ENCODE assay signal across 8 cellular contexts in genomic region chr15:88258021-88258641, GRCh38. TPM values are rescaled to one million over a fixed set of nuclear protein-coding genes. Genes with fewer than 3 reads are reported as not detected.
DNase-seq lines count a peak whose midpoint lies in the region; ATAC-seq and TF ChIP-seq lines count a peak whose summit lies in the region.

No MANE protein-coding gene starts in this region.

- H3K36me3 ChIP-seq in ES-I3 (ENCODE audit: insufficient read depth, low read length) (no peaks in the 10 kb centered on the region), neural progenitor cell (no peaks in the 10 kb centered on the region)

- H2AFZ ChIP-seq in neural progenitor cell (replicated peaks), result peak overlapping the region; percentile 97

- ATAC-seq in natural killer cell (no peak), HG03280 (IDR thresholded peaks at IDR 0.05; ENCODE audit: unreplicated experiment) (no peak)

- H3K27ac Mint-ChIP-seq in neural progenitor cell (no peak overlapping the region), natural killer cell (no peak overlapping the region)

- H3K27me3 Mint-ChIP-seq in neural progenitor cell (ENCODE audit: insufficient read depth, low read depth) (peaks cover 42% of the 10 kb centered on the region), natural killer cell (ENCODE audit: low read depth in 2 of 2) (peaks cover 53 to 58% of the 10 kb centered on the region in 2 donors)

- H3K4me1 Mint-ChIP-seq in neural progenitor cell, result peaks cover 10% of the 10 kb centered on the region
- peaks cover 0 to 5% of the 10 kb centered on the region in 2 donors for H3K4me1 Mint-ChIP-seq in natural killer cell

- intact Hi-C loops in natural killer cell (cut with micrococcal nuclease), result no loop called here

- H3K9me3 Mint-ChIP-seq in neural progenitor cell (no peaks in the 10 kb centered on the region), natural killer cell (no peaks in the 10 kb centered on the region)

- H3K4me3 Mint-ChIP-seq in neural progenitor cell (peak overlapping the region; percentile 97), natural killer cell (no peak overlapping the region)

- peak; percentile 46 for TF ChIP-seq CTCF in NB4 (IDR thresholded peaks at IDR 0.05; ENCODE audit: low read depth, low read length)
- no peak for TF ChIP-seq CTCF in coronary artery (IDR thresholded peaks at IDR 0.05)
- TF ChIP-seq CTCF in neural progenitor cell (IDR thresholded peaks at IDR 0.05), result peak; percentile 75
- TF ChIP-seq CTCF in natural killer cell (IDR thresholded peaks at IDR 0.05), result no peak

- peaks cover 7% of the 10 kb centered on the region for H3K4me1 ChIP-seq in ES-I3 (ENCODE audit: insufficient read depth, low read length)
- peaks cover 11% of the 10 kb centered on the region for H3K4me1 ChIP-seq in neural progenitor cell

- H3K4me2 ChIP-seq in neural progenitor cell, result peak overlapping the region; percentile 100

- no peaks in the 10 kb centered on the region for H3K79me2 ChIP-seq in neural progenitor cell (ENCODE audit: low read depth)

- peaks cover 76% of the 10 kb centered on the region for H3K27me3 ChIP-seq in neural progenitor cell

- H4K20me1 ChIP-seq in neural progenitor cell (ENCODE audit: low read depth), result peaks cover 15% of the 10 kb centered on the region

- H3K9ac ChIP-seq in ES-I3 (ENCODE audit: low read depth, low read length), result peak overlapping the region; percentile 73
- no peak overlapping the region for H3K9ac ChIP-seq in neural progenitor cell

- DNase-seq in NB4 (ENCODE audit: low read depth), result no peak
- peak; percentile 91 for DNase-seq in coronary artery (ENCODE audit: low spot score)
- DNase-seq in neural progenitor cell (ENCODE audit: low spot score), result peak; percentile 74
- no peak for DNase-seq in NCI-H226
- no peak for DNase-seq in natural killer cell
- no peak for DNase-seq in KG1 (lab: John Stamatoyannopoulos, UW)

- H3K36me3 Mint-ChIP-seq in neural progenitor cell (no peaks in the 10 kb centered on the region), natural killer cell (no peaks in the 10 kb centered on the region)

- peaks cover 17% of the 10 kb centered on the region for H3F3A ChIP-seq in neural progenitor cell (ENCODE audit: low read depth)

- H3K9me3 ChIP-seq in ES-I3 (ENCODE audit: control insufficient read depth, insufficient read depth, low read length) (no peaks in the 10 kb centered on the region), neural progenitor cell (ENCODE audit: low read depth) (no peaks in the 10 kb centered on the region)

- H3K27ac ChIP-seq in coronary artery, result peak overlapping the region; percentile 89 to 96
- no peak overlapping the region for H3K27ac ChIP-seq in neural progenitor cell

- no peak for TF ChIP-seq POLR2A in NB4 (IDR thresholded peaks at IDR 0.05; ENCODE audit: extremely low read depth, insufficient read length)

- no peak overlapping the region for H3K4me3 ChIP-seq in NB4 (ENCODE audit: low read depth, low read length)
- peak overlapping the region; percentile 90 for H3K4me3 ChIP-seq in coronary artery
- peak overlapping the region; percentile 74 for H3K4me3 ChIP-seq in neural progenitor cell

RNA-seq across cellular contexts. Expression of gene NTRK3, which starts 1.6 kb away (rescaled TPM):
- 2.0 and 2.4 TPM in 2 replicates for total RNA-seq in neural progenitor cell (ENCODE audit: low replicate concordance)
- not detected for total RNA-seq in natural killer cell

Comparison
In these comparisons a context has a peak if more than half of its experiments do, and no peak if none do; other contexts are left out.
1. DNase-seq: peak in coronary artery (single experiment) and neural progenitor cell (single experiment); none in NB4 (single experiment), NCI-H226 (single experiment), natural killer cell (single experiment) and KG1 (single experiment).
2. CTCF ChIP-seq: peak in NB4 (single experiment) and neural progenitor cell (single experiment); none in coronary artery (single experiment) and natural killer cell (single experiment).